ENCODE assay signal across 13 cellular contexts in genomic region chr16:2024026-2024425, GRCh38. TPM values are rescaled to one million over a fixed set of nuclear protein-coding genes. Genes with fewer than 3 reads are reported as not detected.
DNase-seq lines count a peak whose midpoint lies in the region; ATAC-seq and TF ChIP-seq lines count a peak whose summit lies in the region.
"Had no signal": no experiment of that assay in that cellular context is flagged by ENCODE, and none has a peak within 500 bp of the region (broad histone marks: within the 10 kb centered on the region; RNA-seq: fewer than 3 reads in every experiment).

No MANE protein-coding gene starts in this region.

- peaks cover 49% of the 10 kb centered on the region for H3K27me3 Mint-ChIP-seq in T-helper 2 cell treated with Interferon-gamma antibody and Interleukin-4, amounts not matched to agents 5 μg/mL and 100 μg/mL, for 36 hours (ENCODE audit: low read depth)
- H3K27me3 Mint-ChIP-seq in activated B cell treated with CpG ODN at 0.5 μM for 24 hours = peaks cover 24% of the 10 kb centered on the region
- peaks cover 49 to 72% of the 10 kb centered on the region in 2 donors for H3K27me3 Mint-ChIP-seq in stimulated activated naive B cell treated with anti-CD40 and anti-IgM and Interleukin-4, amounts not matched to agents 10 μg/mL and 1 μg/mL and 100 μg/mL, for 72 hours

- POLR2A ChIA-PET in activated B cell treated with CpG ODN at 0.5 μM for 24 hours (lab: Charles Lee) = interaction anchor here (2.1 kb wide), 1 partner anchor 131 kb away, joined by 13 read pairs; the partner anchor contains the start of gene TRAF7

- ATAC-seq in activated B cell treated with CpG ODN at 0.5 μM for 24 hours (ENCODE audit: low read depth) = no peak
- no peak for ATAC-seq in right lobe of liver
- ATAC-seq in stimulated activated naive B cell treated with anti-CD40 and anti-IgM and Interleukin-4, amounts not matched to agents 10 μg/mL and 1 μg/mL and 100 μg/mL, for 72 hours (replicated peaks) = no peak
- no peak for ATAC-seq in GM18517 (IDR thresholded peaks at IDR 0.05; ENCODE audit: unreplicated experiment)
- ATAC-seq in HG03025 (IDR thresholded peaks at IDR 0.05; ENCODE audit: low FRiP score, unreplicated experiment) = no peak

- H3K9me3 ChIP-seq in right lobe of liver = no peaks in the 10 kb centered on the region

- peak overlapping the region; percentile 59 for H3K27ac Mint-ChIP-seq in T-helper 2 cell treated with Interferon-gamma antibody and Interleukin-4, amounts not matched to agents 5 μg/mL and 100 μg/mL, for 36 hours
- H3K27ac Mint-ChIP-seq in activated B cell treated with CpG ODN at 0.5 μM for 24 hours = no peak overlapping the region
- H3K27ac Mint-ChIP-seq in stimulated activated naive B cell treated with anti-CD40 and anti-IgM and Interleukin-4, amounts not matched to agents 10 μg/mL and 1 μg/mL and 100 μg/mL, for 72 hours = peak overlapping the region; percentile 3

- DNase-seq in T-helper 2 cell treated with Interferon-gamma antibody and Interleukin-4, amounts not matched to agents 5 μg/mL and 100 μg/mL, for 36 hours (ENCODE audit: low spot score) = no peak
- DNase-seq in T-helper 2 cell = no peak
- no peak for DNase-seq in activated B cell treated with CpG ODN at 0.5 μM for 24 hours
- peak in 1 of 3 donors; percentile 51 for DNase-seq in right lobe of liver
- DNase-seq in stimulated activated naive B cell treated with anti-CD40 and anti-IgM and Interleukin-4, amounts not matched to agents 10 μg/mL and 1 μg/mL and 100 μg/mL, for 72 hours = no peak
- DNase-seq in caudate nucleus (lab: John Stamatoyannopoulos, UW) = no peak
- DNase-seq: effector CD8-positive, alpha-beta T cell; NCI-H526 treated with DMSO at 0.1 percent for 48 hours; stimulated activated CD4-positive, alpha-beta T cell treated with anti-CD3 and anti-CD28 coated beads, Interleukin-15, amount 100 ng/mL, for 24 hours had no signal

- no peaks in the 10 kb centered on the region for H3K36me3 ChIP-seq in right lobe of liver

- CTCF ChIA-PET in activated B cell treated with CpG ODN at 0.5 μM for 24 hours (lab: Charles Lee) = interaction anchor here (1.2 to 2.4 kb wide), 2 partner anchors 116 to 227 kb away, joined by 3 to 20 read pairs; partner anchors contain the start of gene ECI1

- TF ChIP-seq POLR2A in right lobe of liver (IDR thresholded peaks at IDR 0.05) = no peak

- TF ChIP-seq CTCF in activated B cell treated with CpG ODN at 0.5 μM for 24 hours (IDR thresholded peaks at IDR 0.05) (no peak), right lobe of liver (IDR thresholded peaks at IDR 0.05) (no peak)

- no peaks in the 10 kb centered on the region for H3K9me3 Mint-ChIP-seq in T-helper 2 cell treated with Interferon-gamma antibody and Interleukin-4, amounts not matched to agents 5 μg/mL and 100 μg/mL, for 36 hours
- H3K9me3 Mint-ChIP-seq in activated B cell treated with CpG ODN at 0.5 μM for 24 hours = no peaks in the 10 kb centered on the region
- H3K9me3 Mint-ChIP-seq in stimulated activated naive B cell treated with anti-CD40 and anti-IgM and Interleukin-4, amounts not matched to agents 10 μg/mL and 1 μg/mL and 100 μg/mL, for 72 hours = no peaks in the 10 kb centered on the region
- H3K9me3 Mint-ChIP-seq: activated naive CD4-positive, alpha-beta T cell treated with anti-CD3 and anti-CD28 coated beads, Interleukin-2, amount 50 U/mL, for 72 hours had no signal

- H3K36me3 Mint-ChIP-seq in T-helper 2 cell treated with Interferon-gamma antibody and Interleukin-4, amounts not matched to agents 5 μg/mL and 100 μg/mL, for 36 hours (ENCODE audit: low read depth) = no peaks in the 10 kb centered on the region
- no peaks in the 10 kb centered on the region for H3K36me3 Mint-ChIP-seq in activated B cell treated with CpG ODN at 0.5 μM for 24 hours (ENCODE audit: low read depth)
- peaks cover 0 to 6% of the 10 kb centered on the region in 2 donors for H3K36me3 Mint-ChIP-seq in stimulated activated naive B cell treated with anti-CD40 and anti-IgM and Interleukin-4, amounts not matched to agents 10 μg/mL and 1 μg/mL and 100 μg/mL, for 72 hours
- H3K36me3 Mint-ChIP-seq: activated naive CD4-positive, alpha-beta T cell treated with anti-CD3 and anti-CD28 coated beads, Interleukin-2, amount 50 U/mL, for 72 hours had no signal

- H3K4me1 ChIP-seq in right lobe of liver = peaks cover 0 to 42% (median 17%) of the 10 kb centered on the region in 4 donors

- WGBS in right lobe of liver (ENCODE audit: insufficient coverage, low coverage, low lambda C conversion rate, missing lambda C conversion rate) = 70% methylated on average over 12 of the region's 13 CpGs

- H3K4me3 ChIP-seq in right lobe of liver = no peak overlapping the region

- no peaks in the 10 kb centered on the region for H3K27me3 ChIP-seq in right lobe of liver

- peak overlapping the region in 2 of 3 donors; percentile 2 to 38 for H3K27ac ChIP-seq in right lobe of liver
- H3K27ac ChIP-seq in caudate nucleus (ENCODE audit: low read depth, low read length) = no peak overlapping the region
- H3K27ac ChIP-seq: HL-60 had no signal

- intact Hi-C loops in activated B cell treated with CpG ODN at 0.5 μM for 24 hours (cut with micrococcal nuclease) = no loop called here
- intact Hi-C loops in right lobe of liver (cut with DNase I) = loop anchor here in 1 of 2 donors (5.0 kb wide), 1 partner anchor 123 kb away; the partner anchor contains the start of gene RAB26

- peaks cover 11% of the 10 kb centered on the region for H3K4me1 Mint-ChIP-seq in T-helper 2 cell treated with Interferon-gamma antibody and Interleukin-4, amounts not matched to agents 5 μg/mL and 100 μg/mL, for 36 hours (ENCODE audit: low read depth)
- peaks cover 22% of the 10 kb centered on the region for H3K4me1 Mint-ChIP-seq in activated B cell treated with CpG ODN at 0.5 μM for 24 hours
- peaks cover 22 to 39% of the 10 kb centered on the region in 2 donors for H3K4me1 Mint-ChIP-seq in stimulated activated naive B cell treated with anti-CD40 and anti-IgM and Interleukin-4, amounts not matched to agents 10 μg/mL and 1 μg/mL and 100 μg/mL, for 72 hours

- H3K4me3 Mint-ChIP-seq in T-helper 2 cell treated with Interferon-gamma antibody and Interleukin-4, amounts not matched to agents 5 μg/mL and 100 μg/mL, for 36 hours = peak overlapping the region; percentile 28
- H3K4me3 Mint-ChIP-seq in activated B cell treated with CpG ODN at 0.5 μM for 24 hours = peak overlapping the region; percentile 16
- H3K4me3 Mint-ChIP-seq in stimulated activated naive B cell treated with anti-CD40 and anti-IgM and Interleukin-4, amounts not matched to agents 10 μg/mL and 1 μg/mL and 100 μg/mL, for 72 hours = peak overlapping the region; percentile 1 to 21

RNA-seq across cellular contexts. Expression of gene NHERF2, which starts 2.7 kb away (rescaled TPM):
- total RNA-seq in activated B cell treated with CpG ODN at 0.5 μM for 24 hours (0.56 and 0.93 TPM in 2 replicates), right lobe of liver (100 to 1,000 TPM; 129 to 284 (median 186) TPM)

RNA-seq across cellular contexts. Expression of gene NPW, which starts 4.4 kb away (rescaled TPM):
- 1.5 and 1.7 TPM in 2 replicates for total RNA-seq in activated B cell treated with CpG ODN at 0.5 μM for 24 hours
- 10 to 100 TPM in 2 of 6 experiments, 1 to 10 TPM in 4; 2.7 to 12.3 (median 8.2) TPM for total RNA-seq in right lobe of liver

RNA-seq across cellular contexts. Expression of gene ZNF598, which starts 14.4 kb away (rescaled TPM):
- total RNA-seq in activated B cell treated with CpG ODN at 0.5 μM for 24 hours (56.4 and 59.3 TPM in 2 replicates), right lobe of liver (10 to 100 TPM; 21.6 to 46.4 (median 25.0) TPM)

RNA-seq across cellular contexts. Expression of gene NTHL1, which starts 23.6 kb away (rescaled TPM):
- 10.5 and 11.5 TPM in 2 replicates for total RNA-seq in activated B cell treated with CpG ODN at 0.5 μM for 24 hours
- total RNA-seq in right lobe of liver = 100 to 1,000 TPM in 1 of 6 experiments, 10 to 100 TPM in 5; 12.0 to 127 (median 42.6) TPM

RNA-seq across cellular contexts. Expression of gene TSC2, which starts 23.8 kb away (rescaled TPM):
- 130 and 139 TPM in 2 replicates for total RNA-seq in activated B cell treated with CpG ODN at 0.5 μM for 24 hours
- total RNA-seq in right lobe of liver = 100 to 1,000 TPM in 1 of 6 experiments, 10 to 100 TPM in 5; 25.7 to 124 (median 59.4) TPM

Comparison
In these comparisons a context has a peak if more than half of its experiments do, and no peak if none do; other contexts are left out.
1. RNA of gene NHERF2, which starts 2.7 kb away (total RNA-seq): 129 to 284 TPM in right lobe of liver; 0.56 to 0.93 TPM in activated B cell treated with CpG ODN at 0.5 μM for 24 hours; every median in the first group is over 10 times any median in the second.
2. Peak in every context shown above with its lines, with median percentiles within 50 percentile points of each other: H3K4me3 Mint-ChIP-seq.